In genomic region chr11:134008593-134008992, GRCh38 we compare ENCODE assay signal across 15 cellular contexts. TPM values are rescaled to one million over a fixed set of nuclear protein-coding genes. Genes with fewer than 3 reads are reported as not detected.
A peak's percentile ranks its signal among the peaks of the same experiment; 100 is the strongest.
DNase-seq lines count a peak whose midpoint lies in the region; ATAC-seq, FAIRE-seq and TF ChIP-seq lines count a peak whose summit lies in the region.
"Had no signal": no experiment of that assay in that cellular context is flagged by ENCODE, and none has a peak within 500 bp of the region (broad histone marks: within the 10 kb centered on the region; RNA-seq: fewer than 3 reads in every experiment).

No MANE protein-coding gene starts in this region.

- no peak overlapping the region for H3K27ac Mint-ChIP-seq in endodermal cell
- H3K27ac Mint-ChIP-seq: T-helper 2 cell treated with Interferon-gamma antibody and Interleukin-4, amounts not matched to agents 5 μg/mL and 100 μg/mL, for 36 hours had no signal

- no peak for DNase-seq in HepG2 (ENCODE audit: low spot score)
- DNase-seq in right lobe of liver = no peak
- DNase-seq in endodermal cell = peak; percentile 80
- no peak for DNase-seq in NCI-H1105 (lab: John Stamatoyannopoulos, UW)
- DNase-seq: activated naive CD4-positive, alpha-beta T cell treated with anti-CD3 and anti-CD28 coated beads, Interleukin-2, amount 50 U/mL, for 16 hours; MG63; Peyer's patch; stimulated activated CD8-positive, alpha-beta memory T cell treated with anti-CD3 and anti-CD28 coated beads, Interleukin-4, amount 100 ng/mL, for 48 hours had no signal

- H3K27ac ChIP-seq in HepG2 (ENCODE audit: extremely low read length, insufficient read depth, low read length) (no peak overlapping the region), right lobe of liver (no peak overlapping the region), endodermal cell (ENCODE audit: low read depth, low read length) (no peak overlapping the region)
- H3K27ac ChIP-seq: HL-60, Peyer's patch had no signal

- peaks cover 3% of the 10 kb centered on the region for H3K27me3 Mint-ChIP-seq in endodermal cell (ENCODE audit: insufficient read depth)

- H3K36me3 ChIP-seq in HepG2 (replicated peaks in 1 of 2; ENCODE audit: control insufficient read depth in 1 of 2, insufficient read depth in 2 of 2, low read length in 2 of 2) = no peaks in the 10 kb centered on the region
- H3K36me3 ChIP-seq in right lobe of liver = no peaks in the 10 kb centered on the region
- no peaks in the 10 kb centered on the region for H3K36me3 ChIP-seq in endodermal cell (ENCODE audit: control insufficient read depth, insufficient read depth, low read length)
- H3K36me3 ChIP-seq: MG63, Peyer's patch had no signal

- 10% methylated on average over 2 of the region's 4 CpGs for whole genome bisulfite sequencing in HepG2 (ENCODE audit: low lambda C conversion rate)
- 25% methylated on average over 3 of the region's 4 CpGs for WGBS in right lobe of liver (ENCODE audit: insufficient coverage, low coverage, low lambda C conversion rate, missing lambda C conversion rate)
- WGBS in endodermal cell (ENCODE audit: insufficient coverage in 1 of 2, insufficient read length in 1 of 2), 2 experiments = 42 to 59% methylated on average over 2 to 4 of the region's 4 CpGs

- H3K4me1 Mint-ChIP-seq in endodermal cell = peaks cover 11% of the 10 kb centered on the region

- TF ChIP-seq RAD21 in HepG2 (CRISPR knock-in tag; IDR thresholded peaks at IDR 0.05) = no peak

- in situ Hi-C loops in HepG2 (cut with HindIII; ENCODE audit: extremely low pct_ligation_motif_present, low pct_unique_long_range_greater_than_20kb) = no loop called here

- no peak overlapping the region for H3K4me2 ChIP-seq in HepG2 (ENCODE audit: low read depth, low read length)

- no peak for FAIRE-seq in HepG2 (lab: Jason Lieb, UNC)
- FAIRE-seq: GM19239 had no signal

- no peaks in the 10 kb centered on the region for H3K36me3 Mint-ChIP-seq in endodermal cell (ENCODE audit: low read depth)

- H3K9me3 ChIP-seq in HepG2 (ENCODE audit: low read length) = no peaks in the 10 kb centered on the region
- no peaks in the 10 kb centered on the region for H3K9me3 ChIP-seq in right lobe of liver
- no peaks in the 10 kb centered on the region for H3K9me3 ChIP-seq in endodermal cell (ENCODE audit: control insufficient read depth, low read length)
- H3K9me3 ChIP-seq: MG63, Peyer's patch had no signal

- H3K9ac ChIP-seq in HepG2 (ENCODE audit: insufficient read depth, low read depth, low read length) (no peak overlapping the region), endodermal cell (ENCODE audit: extremely low read depth, low read length, poor library complexity, severe bottlenecking) (no peak overlapping the region)

- CTCF ChIA-PET in HepG2 (lab: Yijun Ruan, JAX; ENCODE audit: low intra/inter-chr PET ratio, low total read pairs) = no interaction called here

- no TSS peak for BruUV-seq in HepG2 (replicated peaks; lab: Mats Ljungman, UMichigan)

- no peaks in the 10 kb centered on the region for H3K4me1 ChIP-seq in HepG2 (ENCODE audit: insufficient read depth, low read length)
- H3K4me1 ChIP-seq in right lobe of liver = no peaks in the 10 kb centered on the region
- H3K4me1 ChIP-seq in endodermal cell (ENCODE audit: control insufficient read depth, insufficient read depth, low read length) = no peaks in the 10 kb centered on the region
- H3K4me1 ChIP-seq: Peyer's patch had no signal

- H3K9me3 Mint-ChIP-seq in endodermal cell = no peaks in the 10 kb centered on the region
- H3K9me3 Mint-ChIP-seq: T-helper 2 cell treated with Interferon-gamma antibody and Interleukin-4, amounts not matched to agents 5 μg/mL and 100 μg/mL, for 36 hours had no signal

- no peaks in the 10 kb centered on the region for H4K20me1 ChIP-seq in HepG2 (ENCODE audit: insufficient read depth, low read length)

- TF ChIP-seq CTCF in HepG2 (CRISPR knock-in tag; IDR thresholded peaks at IDR 0.05) (no peak), right lobe of liver (IDR thresholded peaks at IDR 0.05) (no peak), endodermal cell (conservative IDR thresholded peaks at IDR 0.05) (no peak)

- H3K79me2 ChIP-seq in HepG2 (ENCODE audit: insufficient read depth, low read length) = no peaks in the 10 kb centered on the region

- intact Hi-C loops in HepG2 (cut with micrococcal nuclease; ENCODE audit: unreplicated experiment) (no loop called here), right lobe of liver (cut with DNase I) (no loop called here)

- H3K4me3 ChIP-seq in HepG2 (replicated peaks in 1 of 3; ENCODE audit: insufficient read depth in 1 of 3, low read depth in 2 of 3, low read length in 3 of 3) = no peak overlapping the region
- H3K4me3 ChIP-seq in right lobe of liver = no peak overlapping the region
- no peak overlapping the region for H3K4me3 ChIP-seq in endodermal cell (ENCODE audit: low read length)
- H3K4me3 ChIP-seq: MG63, Peyer's patch had no signal

- peaks cover 3 to 27% of the 10 kb centered on the region in 2 experiments for H3K27me3 ChIP-seq in HepG2 (ENCODE audit: control insufficient read depth in 1 of 2, insufficient read depth in 2 of 2, low read length in 2 of 2)
- H3K27me3 ChIP-seq in right lobe of liver = no peaks in the 10 kb centered on the region
- H3K27me3 ChIP-seq in endodermal cell (ENCODE audit: control insufficient read depth, insufficient read depth, low read length, poor library complexity, severe bottlenecking) = no peaks in the 10 kb centered on the region
- H3K27me3 ChIP-seq: Peyer's patch had no signal

- no peak for TF ChIP-seq EP300 in HepG2 (IDR thresholded peaks at IDR 0.05; ENCODE audit: low read depth in 2 of 2, low read length in 2 of 2)
- no peak for TF ChIP-seq EP300 in HepG2 (CRISPR knock-in tag; IDR thresholded peaks at IDR 0.05; ENCODE audit: borderline replicate concordance)

- no peak overlapping the region for H3K4me3 Mint-ChIP-seq in endodermal cell
- H3K4me3 Mint-ChIP-seq: T-helper 2 cell treated with Interferon-gamma antibody and Interleukin-4, amounts not matched to agents 5 μg/mL and 100 μg/mL, for 36 hours had no signal

- no peak overlapping the region for H2AFZ ChIP-seq in HepG2 (ENCODE audit: low read length)

- ATAC-seq in HepG2 (no peak), right lobe of liver (no peak), HG03354 (IDR thresholded peaks at IDR 0.05; ENCODE audit: poor library complexity, severe bottlenecking, unreplicated experiment) (peak; percentile 58), HG03571 (IDR thresholded peaks at IDR 0.05; ENCODE audit: unreplicated experiment) (no peak), HG03521 (IDR thresholded peaks at IDR 0.05; ENCODE audit: unreplicated experiment) (no peak), SK-N-SH treated with all-trans-retinoic acid at 6 μM for 48 hours (no peak)

- POLR2A ChIA-PET in HepG2 (lab: Yijun Ruan, JAX) = no interaction called here

- TF ChIP-seq POLR2A in HepG2 (IDR thresholded peaks at IDR 0.05; ENCODE audit: insufficient read depth in 1 of 2, low read depth in 2 of 2, low read length in 2 of 2) = no peak
- TF ChIP-seq POLR2A in right lobe of liver (IDR thresholded peaks at IDR 0.05) = no peak

TF ChIP-seq in HepG2, 621 proteins besides CTCF, POLR2A, EP300 and RAD21 (continues in another document):
- TF ChIP-seq ZNF292 (CRISPR knock-in tag; IDR thresholded peaks at IDR 0.05; ENCODE audit: borderline replicate concordance, low read depth) (no peak), KDM4B (CRISPR knock-in tag; IDR thresholded peaks at IDR 0.05) (no peak), XRCC5 (optimal IDR thresholded peaks at IDR 0.05; ENCODE audit: low read length) (no peak), ATF7 (IDR thresholded peaks at IDR 0.05) (peak; percentile 98), ATF7 (CRISPR knock-in tag; IDR thresholded peaks at IDR 0.05) (no peak), ZNF816 (CRISPR knock-in tag; IDR thresholded peaks at IDR 0.05; ENCODE audit: borderline replicate concordance) (no peak), SYNCRIP (IDR thresholded peaks at IDR 0.05; ENCODE audit: insufficient read depth, low read depth, low read length) (no peak)

TF ChIP-seq in SK-N-SH treated with all-trans-retinoic acid at 6 μM for 48 hours, 23 proteins besides CTCF, POLR2A, EP300 and RAD21 (continues in another document):
- no peak for TF ChIP-seq PPARA (CRISPR knock-in tag; IDR thresholded peaks at IDR 0.05; ENCODE audit: borderline replicate concordance)

RNA-seq across cellular contexts. Expression of gene IGSF9B, which starts 51.8 kb away (rescaled TPM):
- total RNA-seq in HepG2 (2016; rRNA removed; fragmentation: Illumina TruSeq; extraction: Trizol) = not detected in 2 replicates
- not detected in 2 replicates for total RNA-seq in HepG2 (2016; cell fraction: cytosol; rRNA removed; fragmentation: Illumina TruSeq; extraction: Trizol; ENCODE audit: low read depth)
- total RNA-seq in HepG2 (2016; cell fraction: insoluble cytoplasmic fraction; rRNA removed; fragmentation: Illumina TruSeq; extraction: Trizol) = not detected in 2 replicates
- total RNA-seq in HepG2 (2016; cell fraction: membrane; rRNA removed; fragmentation: Illumina TruSeq; extraction: Trizol) = 0.09 TPM in 1 of 2 replicates, not detected in the other
- total RNA-seq in HepG2 (2016; cell fraction: nucleus; rRNA removed; fragmentation: Illumina TruSeq; extraction: Trizol) = not detected in 2 replicates
- not detected in 2 replicates for polyA plus RNA-seq in HepG2 (2011; rRNA removed)
- polyA plus RNA-seq in HepG2 (2011; cell fraction: cytosol; rRNA removed) = not detected in 2 replicates
- 0.19 and 0.21 TPM in 2 replicates for polyA plus RNA-seq in HepG2 (2011; cell fraction: nucleus; rRNA removed)
- not detected in 2 replicates for polyA plus RNA-seq in HepG2 (2012)
- not detected in 2 replicates for polyA plus RNA-seq in HepG2 (2016; cell fraction: cytosol; fragmentation: Illumina TruSeq; extraction: Trizol; ENCODE audit: low read depth)
- polyA plus RNA-seq in HepG2 (2016; cell fraction: insoluble cytoplasmic fraction; fragmentation: Illumina TruSeq; extraction: Trizol; ENCODE audit: low read depth) = not detected in 2 replicates
- polyA plus RNA-seq in HepG2 (2016; cell fraction: membrane; fragmentation: Illumina TruSeq; extraction: Trizol; ENCODE audit: low read depth) = not detected in 2 replicates
- polyA plus RNA-seq in HepG2 (2016; cell fraction: nucleus; fragmentation: Illumina TruSeq; extraction: Trizol; ENCODE audit: insufficient read depth, low read depth) = not detected in 2 replicates
- not detected in 2 replicates for polyA minus RNA-seq in HepG2 (2011; rRNA and poly(A)+ RNA removed; ENCODE audit: low replicate concordance)
- polyA minus RNA-seq in HepG2 (2011; cell fraction: cytosol; rRNA and poly(A)+ RNA removed) = not detected in 2 replicates
- polyA minus RNA-seq in HepG2 (2011; cell fraction: nucleus; rRNA and poly(A)+ RNA removed) = not detected in 2 replicates
- total RNA-seq in right lobe of liver = under 1 TPM in 2 of 6 experiments, not detected in 4; 0.15 to 0.23 TPM
- total RNA-seq in endodermal cell = 10 to 100 TPM; 14.1 to 23.0 TPM
- 11.0 TPM for polyA plus RNA-seq in endodermal cell (2013, experiment 1 of 2)
- polyA plus RNA-seq in endodermal cell (2013, experiment 2 of 2) = 11.9 TPM

Comparison
In these comparisons a context has a peak if more than half of its experiments do, and no peak if none do; other contexts are left out.
1. RNA of gene IGSF9B, which starts 51.8 kb away (total RNA-seq): 14.1 to 23.0 TPM in endodermal cell; 0.15 to 0.23 TPM in right lobe of liver and 0.09 TPM in HepG2; every median in the first group is over 10 times any median in the second.